11 cellular contexts compared by ENCODE assay signal in the genomic region with DNA sequence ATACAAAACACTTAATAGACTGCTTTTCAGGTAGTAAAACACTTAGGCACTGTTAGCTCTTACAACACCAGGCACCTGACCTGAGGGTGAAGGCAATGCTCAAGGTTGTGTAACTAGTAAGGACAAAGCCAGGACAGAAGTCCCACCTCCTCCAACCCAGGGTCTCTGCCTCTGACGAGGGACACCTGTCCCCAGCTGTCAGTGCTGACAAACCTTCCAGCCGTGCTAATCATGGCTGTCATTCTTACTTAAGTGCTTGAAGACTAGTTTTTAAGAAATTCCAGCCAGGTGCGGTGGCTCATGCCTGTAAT.
"Had no signal": no experiment of that assay in that cellular context is flagged by ENCODE, and none has a peak within 500 bp of the region (broad histone marks: within the 10 kb centered on the region; RNA-seq: fewer than 3 reads in every experiment).

No MANE protein-coding gene starts in this region.

- H3K36me3 ChIP-seq: brain microvascular endothelial cell, spleen had no signal

- H3K4me2 ChIP-seq: hepatocyte had no signal

- H3K27ac Mint-ChIP-seq: endodermal cell, nephron had no signal

- H3K9me3 Mint-ChIP-seq: endodermal cell, nephron had no signal

- H3K27ac ChIP-seq: brain microvascular endothelial cell, epithelial cell of prostate, foreskin keratinocyte, hepatocyte, spleen had no signal

- H3K9me3 ChIP-seq: spleen had no signal

- H3K27me3 ChIP-seq: brain microvascular endothelial cell, foreskin keratinocyte, hepatocyte had no signal

- H3K4me3 ChIP-seq: hepatocyte, lung, spleen had no signal

- H2AFZ ChIP-seq: hepatocyte had no signal

- DNase-seq: activated effector memory CD4-positive, alpha-beta T cell treated with Interleukin-2 at 50 U/mL for 16 hours; aorta; endodermal cell; left cardiac atrium; spleen had no signal

- H3K4me3 Mint-ChIP-seq: endodermal cell, nephron had no signal

- H3K4me1 ChIP-seq: foreskin keratinocyte had no signal

- H3K79me2 ChIP-seq: hepatocyte had no signal

- H3K4me1 Mint-ChIP-seq: endodermal cell, nephron had no signal
